9 cellular contexts compared by ENCODE assay signal in genomic region chr2:33457588-33458247, GRCh38. TPM values are rescaled to one million over a fixed set of nuclear protein-coding genes. Genes with fewer than 3 reads are reported as not detected.
A peak's percentile ranks its signal among the peaks of the same experiment; 100 is the strongest.
DNase-seq lines count a peak whose midpoint lies in the region; ATAC-seq and TF ChIP-seq lines count a peak whose summit lies in the region.
"Had no signal": no experiment of that assay in that cellular context is flagged by ENCODE, and none has a peak within 500 bp of the region (broad histone marks: within the 10 kb centered on the region; RNA-seq: fewer than 3 reads in every experiment).

No MANE protein-coding gene starts in this region.

- peaks cover 0 to 2% of the 10 kb centered on the region in 2 donors for H3K9me3 ChIP-seq in lung (ENCODE audit: control insufficient read depth in 2 of 2, insufficient read depth in 1 of 2, low read length in 1 of 2)

- peak; percentile 4 for DNase-seq in NCI-H69 (lab: John Stamatoyannopoulos, UW)
- no peak for DNase-seq in lung (ENCODE audit: low spot score)
- DNase-seq in NCI-H524 treated with DMSO at 0.1 percent for 48 hours (lab: John Stamatoyannopoulos, UW): no peak
- DNase-seq in activated CD4-positive, CD25-positive, alpha-beta regulatory T cell (lab: John Stamatoyannopoulos, UW): no peak

- no peak overlapping the region for H3K4me3 ChIP-seq in lung
- H3K4me3 ChIP-seq: SK-N-MC had no signal

- no peaks in the 10 kb centered on the region for H3K27me3 ChIP-seq in lung (ENCODE audit: control insufficient read depth, insufficient read depth)

- H3K4me1 ChIP-seq in lung (ENCODE audit: control insufficient read depth in 2 of 2, insufficient read depth in 2 of 2, low read length in 2 of 2): peaks cover 0 to 4% of the 10 kb centered on the region in 2 donors

- peak; percentile 73 for ATAC-seq in GM18873 (IDR thresholded peaks at IDR 0.05; ENCODE audit: low FRiP score, unreplicated experiment)
- ATAC-seq in HG02885 (IDR thresholded peaks at IDR 0.05; ENCODE audit: poor library complexity, unreplicated experiment): peak; percentile 95
- ATAC-seq in lung (ENCODE audit: insufficient read depth, low FRiP score): peak; percentile 34
- no peak for ATAC-seq in HG03571 (IDR thresholded peaks at IDR 0.05; ENCODE audit: unreplicated experiment)
- ATAC-seq in GM19035 (IDR thresholded peaks at IDR 0.05; ENCODE audit: unreplicated experiment): no peak

- H3K27ac ChIP-seq in lung (ENCODE audit: low read depth in 1 of 2, low read length in 1 of 2): peak overlapping the region in 1 of 2 donors; percentile 83
- H3K27ac ChIP-seq: SK-N-MC had no signal

- no peaks in the 10 kb centered on the region for H3K36me3 ChIP-seq in lung (ENCODE audit: control insufficient read depth in 2 of 2, insufficient read depth in 2 of 2, low read length in 2 of 2)

- no peak for TF ChIP-seq CTCF in lung (IDR thresholded peaks at IDR 0.05; ENCODE audit: control extremely low read depth, extremely low read depth)

- 9 to 11% methylated on average over 8 of the region's 8 CpGs for WGBS in lung, 2 donors

RNA-seq across cellular contexts. Expression of gene RASGRP3, which starts 18.7 kb away (rescaled TPM):
- 10 to 100 TPM; 14.7 to 36.6 TPM for total RNA-seq in lung
- polyA plus RNA-seq in lung: 1 to 10 TPM; 3.6 to 6.3 TPM

Comparison
In these comparisons a context has a peak if more than half of its experiments do, and no peak if none do; other contexts are left out.
1. ATAC-seq: peak in GM18873 (single experiment), HG02885 (single experiment) and lung (single experiment); none in HG03571 (single experiment) and GM19035 (single experiment).